24 cellular contexts compared by ENCODE assay signal in the genomic region with DNA sequence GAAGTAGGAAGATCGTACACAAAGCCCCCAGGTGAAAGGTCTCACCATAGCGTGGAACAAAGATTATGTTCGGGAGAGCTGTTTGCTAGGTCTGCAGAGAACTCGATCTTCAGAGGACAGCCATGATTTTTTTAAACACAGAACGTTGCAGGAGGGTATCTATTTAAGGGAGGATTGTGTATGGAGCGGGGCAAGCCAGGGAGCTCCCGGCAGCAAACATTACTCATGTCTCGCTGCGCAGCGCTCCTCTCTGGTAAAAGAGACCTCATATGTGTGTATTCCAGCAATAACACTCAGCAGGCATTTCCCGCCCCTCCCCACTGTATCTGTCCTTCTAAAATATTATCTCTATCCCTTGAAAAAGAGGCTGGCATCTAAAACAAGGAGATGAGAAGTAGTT. TPM values are rescaled to one million over a fixed set of nuclear protein-coding genes. Genes with fewer than 3 reads are reported as not detected.
A peak's percentile ranks its signal among the peaks of the same experiment; 100 is the strongest.
DNase-seq lines count a peak whose midpoint lies in the region; ATAC-seq and TF ChIP-seq lines count a peak whose summit lies in the region.
"Had no signal": no experiment of that assay in that cellular context is flagged by ENCODE, and none has a peak within 500 bp of the region (broad histone marks: within the 10 kb centered on the region; RNA-seq: fewer than 3 reads in every experiment).

No MANE protein-coding gene starts in this region.

- H3K4me1 Mint-ChIP-seq in glutamatergic neuron (ENCODE audit: low read depth, unreplicated experiment): peaks cover 13% of the 10 kb centered on the region

- no peak overlapping the region for H3K4me3 Mint-ChIP-seq in glutamatergic neuron (ENCODE audit: unreplicated experiment)
- H3K4me3 Mint-ChIP-seq: activated naive CD8-positive, alpha-beta T cell treated with anti-CD3 and anti-CD28 coated beads, Interleukin-2, amount 50 U/mL, for 24 hours; B cell; HFFc6; neural progenitor cell; T-helper 1 cell treated with Interleukin-12 subunit alpha and Interleukin-12 subunit beta and Interleukin-4 antibody, amounts not matched to agents 30 μg/mL and 1 μg/mL, for 36 hours had no signal

- intact Hi-C loops in PC-3 (cut with micrococcal nuclease): loop anchor here (5.0 to 10.0 kb wide), 2 partner anchors 101 to 141 kb away; partner anchors contain the start of gene NDC1

- H3K27me3 ChIP-seq in PC-3 (ENCODE audit: low read length) (no peaks in the 10 kb centered on the region), osteoblast (ENCODE audit: insufficient read depth, low read length) (no peaks in the 10 kb centered on the region)
- H3K27me3 ChIP-seq: SJSA1 had no signal

- peaks cover 4% of the 10 kb centered on the region for H3K9me3 Mint-ChIP-seq in glutamatergic neuron (ENCODE audit: unreplicated experiment)
- H3K9me3 Mint-ChIP-seq: activated naive CD8-positive, alpha-beta T cell treated with anti-CD3 and anti-CD28 coated beads, Interleukin-2, amount 50 U/mL, for 24 hours; HFFc6; neural progenitor cell; T-helper 1 cell treated with Interleukin-12 subunit alpha and Interleukin-12 subunit beta and Interleukin-4 antibody, amounts not matched to agents 30 μg/mL and 1 μg/mL, for 36 hours had no signal

- ATAC-seq in PC-3: no peak
- ATAC-seq: activated naive CD8-positive, alpha-beta T cell treated with anti-CD3 and anti-CD28 coated beads, Interleukin-2, amount 50 U/mL, for 24 hours; heart left ventricle; left ventricle myocardium superior; mucosa of descending colon; upper lobe of right lung had no signal

- no peaks in the 10 kb centered on the region for H3K27me3 Mint-ChIP-seq in glutamatergic neuron (ENCODE audit: unreplicated experiment)

- peaks cover 15% of the 10 kb centered on the region; the same call in 1 of the 2 replicates for H3K79me2 ChIP-seq in PC-3 (ENCODE audit: low read length)
- H3K79me2 ChIP-seq in osteoblast (ENCODE audit: insufficient read depth, low read length): peaks cover 24% of the 10 kb centered on the region

- H3K9ac ChIP-seq in PC-3 (ENCODE audit: low read length): peak overlapping the region; percentile 97
- H3K9ac ChIP-seq: neural progenitor cell had no signal

- CTCF ChIA-PET in PC-3 (lab: Charles Lee): interaction anchor here (0.5 kb wide), 1 partner anchor 224 kb away, joined by 3 read pairs; no protein-coding TSS in a partner anchor

- no peaks in the 10 kb centered on the region for H3K36me3 ChIP-seq in PC-3 (ENCODE audit: low read depth, low read length)
- H3K36me3 ChIP-seq in osteoblast (ENCODE audit: insufficient read depth, low read length): no peaks in the 10 kb centered on the region
- H3K36me3 ChIP-seq: heart left ventricle, neural progenitor cell, upper lobe of right lung had no signal

- peak; percentile 50 for DNase-seq in H4 (ENCODE audit: low spot score)
- no peak for DNase-seq in PC-3
- no peak for DNase-seq in epithelial cell of proximal tubule (ENCODE audit: low read depth)
- DNase-seq in osteoblast (ENCODE audit: insufficient read length, low spot score, missing footprints): peak; percentile 90
- DNase-seq in glutamatergic neuron: no peak
- no peak for DNase-seq in SW 1271 (lab: John Stamatoyannopoulos, UW)
- DNase-seq in EL: no peak
- no peak for DNase-seq in NCI-H1436 treated with DMSO at 0.1 percent for 48 hours (lab: John Stamatoyannopoulos, UW)
- DNase-seq: activated effector memory CD4-positive, alpha-beta T cell treated with Interleukin-2 at 50 U/mL for 16 hours; activated naive CD8-positive, alpha-beta T cell treated with anti-CD3 and anti-CD28 coated beads, Interleukin-2, amount 50 U/mL, for 24 hours; caudate nucleus; DMS79 treated with DMSO at 0.1 percent for 48 hours; erythroblast; heart left ventricle; HFFc6; left ventricle myocardium superior; mucosa of descending colon; NCI-H1694 treated with DMSO at 0.1 percent for 48 hours; NCI-H748 treated with DMSO at 0.1 percent for 48 hours; upper lobe of right lung had no signal

- H2AFZ ChIP-seq in PC-3 (ENCODE audit: low read length) (no peak overlapping the region), osteoblast (ENCODE audit: low read length) (no peak overlapping the region)
- H2AFZ ChIP-seq: neural progenitor cell had no signal

- H4K20me1 ChIP-seq in PC-3 (ENCODE audit: low read length) (no peaks in the 10 kb centered on the region), osteoblast (ENCODE audit: insufficient read depth, low read length) (no peaks in the 10 kb centered on the region)

- TF ChIP-seq CTCF in PC-3 (conservative IDR thresholded peaks at IDR 0.05; ENCODE audit: low read depth, low read length) (no peak), epithelial cell of proximal tubule (conservative IDR thresholded peaks at IDR 0.05; ENCODE audit: low read depth, low read length) (no peak), osteoblast (IDR thresholded peaks at IDR 0.05; ENCODE audit: extremely low read depth, low read depth, low read length) (no peak), glutamatergic neuron (IDR thresholded peaks at IDR 0.05; ENCODE audit: partially characterized antibody, unreplicated experiment) (no peak)

- H3K27ac Mint-ChIP-seq in glutamatergic neuron (ENCODE audit: unreplicated experiment): no peak overlapping the region
- H3K27ac Mint-ChIP-seq: activated naive CD8-positive, alpha-beta T cell treated with anti-CD3 and anti-CD28 coated beads, Interleukin-2, amount 50 U/mL, for 24 hours; B cell; neural progenitor cell; T-helper 1 cell treated with Interleukin-12 subunit alpha and Interleukin-12 subunit beta and Interleukin-4 antibody, amounts not matched to agents 30 μg/mL and 1 μg/mL, for 36 hours had no signal

- no peaks in the 10 kb centered on the region for H3K36me3 Mint-ChIP-seq in glutamatergic neuron (ENCODE audit: unreplicated experiment)
- H3K36me3 Mint-ChIP-seq: neural progenitor cell had no signal

- H3K4me2 ChIP-seq in PC-3 (ENCODE audit: low read length): peak overlapping the region; percentile 81; the same call in 1 of the 2 replicates
- peak overlapping the region; percentile 3 for H3K4me2 ChIP-seq in osteoblast (ENCODE audit: insufficient read depth, low read length)
- H3K4me2 ChIP-seq: neural progenitor cell had no signal

- no peaks in the 10 kb centered on the region for H3K9me2 ChIP-seq in PC-3 (replicated peaks; ENCODE audit: low read length)

- peaks cover 70% of the 10 kb centered on the region for H3K4me1 ChIP-seq in PC-3 (ENCODE audit: insufficient read depth, low read length)
- peaks cover 76% of the 10 kb centered on the region for H3K4me1 ChIP-seq in osteoblast (ENCODE audit: insufficient read depth, low read length)

- BruUV-seq in PC-3 (replicated peaks; lab: Mats Ljungman, UMichigan): no TSS peak

- H3F3A ChIP-seq in PC-3 (ENCODE audit: low read length, unreplicated experiment): peaks cover 8% of the 10 kb centered on the region

- H3K27ac ChIP-seq in PC-3 (ENCODE audit: low read length): peak overlapping the region; percentile 99
- H3K27ac ChIP-seq in osteoblast (ENCODE audit: low read depth, low read length): peak overlapping the region; percentile 99
- H3K27ac ChIP-seq: neural progenitor cell, SJSA1, upper lobe of right lung had no signal

- H3K4me3 ChIP-seq in PC-3 (ENCODE audit: low read length) (no peak overlapping the region), epithelial cell of proximal tubule (ENCODE audit: low read depth, low read length) (peak overlapping the region; percentile 77), osteoblast (ENCODE audit: insufficient read depth, low read length) (no peak overlapping the region)
- H3K4me3 ChIP-seq: mucosa of descending colon, neural progenitor cell, SJSA1, upper lobe of right lung had no signal

- POLR2A ChIA-PET in PC-3 (lab: Charles Lee; ENCODE audit: unreplicated experiment): interaction anchor here (0.6 kb wide), 1 partner anchor 13 kb away, joined by 6 read pairs; no protein-coding TSS in a partner anchor

- no peaks in the 10 kb centered on the region for H3K9me3 ChIP-seq in PC-3 (ENCODE audit: low read length)
- H3K9me3 ChIP-seq in osteoblast (ENCODE audit: low read depth, low read length): no peaks in the 10 kb centered on the region
- H3K9me3 ChIP-seq: heart left ventricle, mucosa of descending colon, SJSA1, upper lobe of right lung had no signal

RNA-seq across cellular contexts. Expression of gene GLIS1, which starts 2.7 kb away (rescaled TPM):
- 0.86 and 1.0 TPM in 2 replicates for total RNA-seq in H4 (2014; rRNA removed; shearing (Covaris generic))
- 1.7 and 2.6 TPM in 2 replicates for total RNA-seq in PC-3 (2014; rRNA removed)
- total RNA-seq in epithelial cell of proximal tubule: 2.5 and 2.7 TPM in 2 replicates
- 2.4 and 2.9 TPM in 2 replicates for total RNA-seq in osteoblast
- total RNA-seq in glutamatergic neuron (ENCODE audit: unreplicated experiment): 0.76 TPM
- total RNA-seq: B cell, left ventricle myocardium superior had no signal

Comparison
In these comparisons a context has a peak if more than half of its experiments do, and no peak if none do; other contexts are left out.
1. DNase-seq: peak in H4 (single experiment) and osteoblast (single experiment); none in PC-3 (single experiment), epithelial cell of proximal tubule (single experiment), glutamatergic neuron (single experiment), SW 1271 (0 of 2), EL (single experiment) and NCI-H1436 treated with DMSO at 0.1 percent for 48 hours (single experiment).